Comparison of ENCODE assay signal across 8 cellular contexts in the genomic region with DNA sequence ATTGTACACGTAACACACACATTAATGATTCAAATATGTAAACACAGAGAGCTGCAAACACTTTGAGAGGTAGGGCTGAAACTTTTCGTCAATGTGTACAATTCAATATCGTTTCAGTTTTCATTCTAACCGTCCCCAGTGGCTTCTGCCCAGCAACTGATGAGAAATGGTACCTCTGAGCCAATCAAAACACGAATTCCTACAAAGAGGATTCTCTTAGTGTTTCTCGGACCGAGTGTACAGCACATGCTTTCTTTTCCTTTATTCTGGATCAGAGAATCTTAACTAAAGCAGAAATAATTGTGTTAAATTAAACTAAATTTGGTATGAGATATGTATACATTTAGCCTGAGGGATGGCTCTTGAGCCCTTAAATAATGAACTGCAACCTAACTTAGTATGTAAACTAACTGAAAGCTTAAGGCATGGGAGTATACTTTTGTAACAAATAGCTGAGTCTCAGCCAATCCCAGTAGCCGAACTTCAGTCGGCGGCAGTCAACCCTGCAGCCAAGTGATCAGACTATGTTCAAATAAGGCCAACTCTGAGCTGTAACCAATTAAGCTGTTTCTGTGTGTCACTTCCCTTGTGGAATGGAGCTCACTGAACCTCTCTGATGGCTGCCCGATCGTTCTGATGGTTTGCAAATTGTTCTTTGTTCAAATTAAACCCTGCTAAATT. TPM values are rescaled to one million over a fixed set of nuclear protein-coding genes. Genes with fewer than 3 reads are reported as not detected.
A peak's percentile ranks its signal among the peaks of the same experiment; 100 is the strongest.
DNase-seq lines count a peak whose midpoint lies in the region; ATAC-seq and TF ChIP-seq lines count a peak whose summit lies in the region.

No MANE protein-coding gene starts in this region.

- H3K36me3 Mint-ChIP-seq in HFFc6 (ENCODE audit: low read depth) (peaks cover 27% of the 10 kb centered on the region), T-cell (peaks cover 3% of the 10 kb centered on the region)

- H3K9me3 ChIP-seq in vagina: no peaks in the 10 kb centered on the region

- H3K27ac ChIP-seq in vagina: peak overlapping the region; percentile 90

- intact Hi-C loops in left ventricle myocardium superior (cut with micrococcal nuclease) (no loop called here), vagina (cut with DNase I) (no loop called here)

- H3K9me3 Mint-ChIP-seq in HFFc6: no peaks in the 10 kb centered on the region
- H3K9me3 Mint-ChIP-seq in T-cell: peaks cover 6 to 9% (median 7%) of the 10 kb centered on the region in 3 donors

- H3K27me3 ChIP-seq in vagina: no peaks in the 10 kb centered on the region

- peaks cover 0 to 4% of the 10 kb centered on the region in 2 donors for H3K36me3 ChIP-seq in vagina

- peak overlapping the region; percentile 39 to 47 for H3K4me3 ChIP-seq in vagina

- H3K4me1 ChIP-seq in vagina: peaks cover 16% of the 10 kb centered on the region

- CTCF ChIA-PET in T-cell (lab: Charles Lee): interaction anchor here in 1 of 2 donors (0.5 to 1.9 kb wide), 22 partner anchors 11 to 382 kb away, joined by 3 to 9 read pairs (median 4); partner anchors contain the start of gene HMGN4

- peak in 1 of 2 donors; percentile 66 for TF ChIP-seq POLR2A in vagina (IDR thresholded peaks at IDR 0.05)

- H3K4me3 Mint-ChIP-seq in HFFc6: peak overlapping the region; percentile 95
- H3K4me3 Mint-ChIP-seq in T-cell: peak overlapping the region; percentile 88 to 99 (median 97)

- POLR2A ChIA-PET in T-cell (lab: Charles Lee): interaction anchor here (0.5 to 1.8 kb wide), 24 partner anchors 12 to 1539 kb away, joined by 3 to 13 read pairs (median 4); partner anchors contain the start of gene HMGN4 (in 1 of the 2)

- DNase-seq in GM04504 (ENCODE audit: low read depth) (peak; percentile 88), HFFc6 (peak; percentile 96), NCI-H1048 (lab: John Stamatoyannopoulos, UW) (peak; percentile 78), T-cell (peak; percentile 50 to 92 (median 81)), amniotic stem cell (lab: John Stamatoyannopoulos, UW) (peak; percentile 77), left ventricle myocardium superior (peak; percentile 73), putamen (ENCODE audit: low spot score) (peak; percentile 84), vagina (ENCODE audit: extremely low spot score in 2 of 2) (peak in 1 of 2 donors; percentile 94)

- H3K27ac Mint-ChIP-seq in HFFc6 (peak overlapping the region; percentile 99), T-cell (peak overlapping the region; percentile 100)

- no peak for TF ChIP-seq CTCF in HFFc6 (IDR thresholded peaks at IDR 0.05)
- TF ChIP-seq CTCF in vagina (IDR thresholded peaks at IDR 0.05): no peak

- H3K27me3 Mint-ChIP-seq in HFFc6 (ENCODE audit: insufficient read depth) (peaks cover 1% of the 10 kb centered on the region; the same call in 1 of the 2 replicates), T-cell (no peaks in the 10 kb centered on the region)

- peak; percentile 95 to 96 (median 96) for ATAC-seq in T-cell (replicated peaks in 1 of 4)
- ATAC-seq in left ventricle myocardium superior: peak; percentile 98

- peaks cover 49% of the 10 kb centered on the region for H3K4me1 Mint-ChIP-seq in HFFc6 (ENCODE audit: low read depth)
- H3K4me1 Mint-ChIP-seq in T-cell: peaks cover 63 to 66% (median 65%) of the 10 kb centered on the region in 3 donors

RNA-seq across cellular contexts. Expression of gene BTN2A1, which starts 16.1 kb away (rescaled TPM):
- total RNA-seq in HFFc6 (2021; fragmentation: NEBNext Ultra II Directional; extraction: Animal tissue kit (Norgen Biotek cat#: 25700)): 10 to 100 TPM; 29.2 to 35.4 (median 33.0) TPM
- total RNA-seq in T-cell (10 to 100 TPM; 36.1 to 53.4 (median 47.9) TPM), left ventricle myocardium superior (14.6 TPM), vagina (18.4 TPM)

RNA-seq across cellular contexts. Expression of gene BTN1A1, which starts 26.2 kb away (rescaled TPM):
- not detected for total RNA-seq in HFFc6 (2021; fragmentation: NEBNext Ultra II Directional; extraction: Animal tissue kit (Norgen Biotek cat#: 25700))
- total RNA-seq in T-cell (not detected), left ventricle myocardium superior (not detected), vagina (not detected)

RNA-seq across cellular contexts. Expression of gene BTN3A3, which starts 33.6 kb away (rescaled TPM):
- 1 to 10 TPM; 4.6 to 9.9 (median 8.4) TPM for total RNA-seq in HFFc6 (2021; fragmentation: NEBNext Ultra II Directional; extraction: Animal tissue kit (Norgen Biotek cat#: 25700))
- 100 to 1,000 TPM; 115 to 172 (median 142) TPM for total RNA-seq in T-cell
- 8.9 TPM for total RNA-seq in left ventricle myocardium superior
- total RNA-seq in vagina: 13.0 TPM
